In genomic region chr10:84139126-84140035, GRCh38 we compare ENCODE assay signal across 1 cellular context.
TF ChIP-seq lines count a peak whose summit lies in the region.

TSS of gene GHITM (plus strand) at chr10:84139509. CDS start at chr10:84141501, 1,992 bp downstream.

TF ChIP-seq in HepG2, 621 proteins besides CTCF, POLR2A, EP300 and RAD21 (continued from another document and continues in another):
- TF ChIP-seq E2F5 (CRISPR knock-in tag; conservative IDR thresholded peaks at IDR 0.05): no peak
- TF ChIP-seq DNMT3B (CRISPR knock-in tag; conservative IDR thresholded peaks at IDR 0.05): 0 out of 2 replicates have a peak, but pooled peaks have one; percentile 76
- TF ChIP-seq KDM2A (CRISPR knock-in tag; IDR thresholded peaks at IDR 0.05; ENCODE audit: borderline replicate concordance, low read depth): peak; percentile 76; the same call in 1 of the 2 replicates
- TF ChIP-seq ZNF75D (CRISPR knock-in tag; IDR thresholded peaks at IDR 0.05; ENCODE audit: borderline replicate concordance): no peak
- TF ChIP-seq TBX3 (IDR thresholded peaks at IDR 0.05; ENCODE audit: borderline replicate concordance): no peak
- no peak for TF ChIP-seq U2AF2 (IDR thresholded peaks at IDR 0.05; ENCODE audit: low read depth, low read length)
- TF ChIP-seq ZBTB14 (CRISPR knock-in tag; IDR thresholded peaks at IDR 0.05): no peak
- 0 out of 2 replicates have a peak, but pooled peaks have one; percentile 11 for TF ChIP-seq TFE3 (CRISPR knock-in tag; IDR thresholded peaks at IDR 0.05)
- no peak for TF ChIP-seq ZNF530 (CRISPR knock-in tag; IDR thresholded peaks at IDR 0.05; ENCODE audit: low read depth)
- TF ChIP-seq PAX8 (CRISPR knock-in tag; IDR thresholded peaks at IDR 0.05; ENCODE audit: borderline replicate concordance): 0 out of 2 replicates have a peak, but pooled peaks have one; percentile 47
- TF ChIP-seq, protein P1, sequence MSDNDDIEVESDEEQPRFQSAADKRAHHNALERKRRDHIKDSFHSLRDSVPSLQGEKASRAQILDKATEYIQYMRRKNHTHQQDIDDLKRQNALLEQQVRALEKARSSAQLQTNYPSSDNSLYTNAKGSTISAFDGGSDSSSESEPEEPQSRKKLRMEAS (IDR thresholded peaks at IDR 0.05): peak; percentile 46; the same call in 1 of the 2 replicates
- TF ChIP-seq ZNF276 (CRISPR knock-in tag; IDR thresholded peaks at IDR 0.05; ENCODE audit: low read depth): no peak
- TF ChIP-seq ATF7 (IDR thresholded peaks at IDR 0.05): peak; percentile 91
- TF ChIP-seq ATF7 (CRISPR knock-in tag; IDR thresholded peaks at IDR 0.05): peak; percentile 57
- TF ChIP-seq NBN (conservative IDR thresholded peaks at IDR 0.05): no peak
- TF ChIP-seq KLF16 (CRISPR knock-in tag; IDR thresholded peaks at IDR 0.05): no peak
- TF ChIP-seq NR1H2 (CRISPR knock-in tag; IDR thresholded peaks at IDR 0.05; ENCODE audit: borderline replicate concordance, low read depth): no peak
- no peak for TF ChIP-seq CSRNP2 (CRISPR knock-in tag; conservative IDR thresholded peaks at IDR 0.05; ENCODE audit: low read depth)
- peak; percentile 73 for TF ChIP-seq ESRRA (CRISPR knock-in tag; IDR thresholded peaks at IDR 0.05; ENCODE audit: low read depth)
- TF ChIP-seq ZNF432 (CRISPR knock-in tag; IDR thresholded peaks at IDR 0.05; ENCODE audit: borderline replicate concordance): no peak
- peak; percentile 93 for TF ChIP-seq CEBPG (CRISPR knock-in tag; IDR thresholded peaks at IDR 0.05)
- no peak for TF ChIP-seq ZSCAN29 (CRISPR knock-in tag; conservative IDR thresholded peaks at IDR 0.05)
- peak; percentile 51 for TF ChIP-seq HNF4A (CRISPR knock-in tag; IDR thresholded peaks at IDR 0.05)
- no peak for TF ChIP-seq TEAD2 (CRISPR knock-in tag; IDR thresholded peaks at IDR 0.05)
- TF ChIP-seq, protein P2, sequence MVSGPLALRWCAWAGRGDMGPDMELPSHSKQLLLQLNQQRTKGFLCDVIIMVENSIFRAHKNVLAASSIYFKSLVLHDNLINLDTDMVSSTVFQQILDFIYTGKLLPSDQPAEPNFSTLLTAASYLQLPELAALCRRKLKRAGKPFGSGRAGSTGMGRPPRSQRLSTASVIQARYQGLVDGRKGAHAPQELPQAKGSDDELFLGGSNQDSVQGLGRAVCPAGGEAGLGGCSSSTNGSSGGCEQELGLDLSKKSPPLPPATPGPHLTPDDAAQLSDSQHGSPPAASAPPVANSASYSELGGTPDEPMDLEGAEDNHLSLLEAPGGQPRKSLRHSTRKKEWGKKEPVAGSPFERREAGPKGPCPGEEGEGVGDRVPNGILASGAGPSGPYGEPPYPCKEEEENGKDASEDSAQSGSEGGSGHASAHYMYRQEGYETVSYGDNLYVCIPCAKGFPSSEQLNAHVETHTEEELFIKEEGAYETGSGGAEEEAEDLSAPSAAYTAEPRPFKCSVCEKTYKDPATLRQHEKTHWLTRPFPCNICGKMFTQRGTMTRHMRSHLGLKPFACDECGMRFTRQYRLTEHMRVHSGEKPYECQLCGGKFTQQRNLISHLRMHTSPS (CRISPR knock-in tag; IDR thresholded peaks at IDR 0.05; ENCODE audit: low read depth): peak; percentile 70; the same call in 1 of the 2 replicates
- 0 out of 2 replicates have a peak, but pooled peaks have one; percentile 70 for TF ChIP-seq AKNA (CRISPR knock-in tag; IDR thresholded peaks at IDR 0.05; ENCODE audit: borderline replicate concordance)
- TF ChIP-seq ZNF3 (CRISPR knock-in tag; IDR thresholded peaks at IDR 0.05): peak; percentile 40; the same call in 1 of the 2 replicates
- TF ChIP-seq KDM4B (CRISPR knock-in tag; IDR thresholded peaks at IDR 0.05): no peak
- TF ChIP-seq NFYB (CRISPR knock-in tag; IDR thresholded peaks at IDR 0.05): peak; percentile 89
- TF ChIP-seq JUND (CRISPR knock-in tag; IDR thresholded peaks at IDR 0.05): no peak
- TF ChIP-seq ZNF343 (CRISPR knock-in tag; IDR thresholded peaks at IDR 0.05): 0 out of 2 replicates have a peak, but pooled peaks have one; percentile 64
- TF ChIP-seq POGZ (CRISPR knock-in tag; IDR thresholded peaks at IDR 0.05): peak; percentile 99
- TF ChIP-seq SCMH1 (CRISPR knock-in tag; IDR thresholded peaks at IDR 0.05; ENCODE audit: borderline replicate concordance): no peak
- no peak for TF ChIP-seq ZSCAN31 (CRISPR knock-in tag; IDR thresholded peaks at IDR 0.05; ENCODE audit: low read depth)
- no peak for TF ChIP-seq RFX1 (IDR thresholded peaks at IDR 0.05)
- TF ChIP-seq PHF5A (CRISPR knock-in tag; IDR thresholded peaks at IDR 0.05; ENCODE audit: low read depth, unreplicated experiment): no peak
- no peak for TF ChIP-seq SP1 (IDR thresholded peaks at IDR 0.05)
- peak; percentile 82 for TF ChIP-seq SP1 (CRISPR knock-in tag; IDR thresholded peaks at IDR 0.05)
- no peak for TF ChIP-seq NONO (IDR thresholded peaks at IDR 0.05)
- peak; percentile 90 for TF ChIP-seq NONO (CRISPR knock-in tag; conservative IDR thresholded peaks at IDR 0.05)
- TF ChIP-seq ZNF639 (CRISPR knock-in tag; conservative IDR thresholded peaks at IDR 0.05): peak; percentile 71
- TF ChIP-seq ZNF207 (IDR thresholded peaks at IDR 0.05; ENCODE audit: borderline replicate concordance): no peak
